ENCODE assay signal across 1 cellular context in genomic region chr2:230982126-230982525, GRCh38.
TF ChIP-seq lines count a peak whose summit lies in the region.

No MANE protein-coding gene starts in this region.

TF ChIP-seq in H1, 55 proteins besides CTCF, POLR2A, EP300 and RAD21:
- no peak for TF ChIP-seq SUZ12 (IDR thresholded peaks at IDR 0.05; ENCODE audit: low read length)
- no peak for TF ChIP-seq FOSL1 (IDR thresholded peaks at IDR 0.05; ENCODE audit: insufficient read depth, low read depth, low read length)
- TF ChIP-seq CHD1 (IDR thresholded peaks at IDR 0.05; ENCODE audit: low read depth, low read length): no peak
- no peak for TF ChIP-seq TCF12 (IDR thresholded peaks at IDR 0.05; ENCODE audit: low read depth, low read length)
- TF ChIP-seq ZNF274 (IDR thresholded peaks at IDR 0.05; ENCODE audit: borderline replicate concordance, extremely low read depth, low read length): no peak
- TF ChIP-seq GABPA (IDR thresholded peaks at IDR 0.05; ENCODE audit: borderline replicate concordance, insufficient read depth, low read length): no peak
- TF ChIP-seq KDM1A (IDR thresholded peaks at IDR 0.05; ENCODE audit: borderline replicate concordance, low read length): no peak
- no peak for TF ChIP-seq POLR2AphosphoS5 (IDR thresholded peaks at IDR 0.05; ENCODE audit: low read depth, low read length)
- no peak for TF ChIP-seq HDAC2 (IDR thresholded peaks at IDR 0.05; ENCODE audit: borderline replicate concordance in 1 of 2, low read depth in 2 of 2, low read length in 2 of 2)
- TF ChIP-seq, protein P1, sequence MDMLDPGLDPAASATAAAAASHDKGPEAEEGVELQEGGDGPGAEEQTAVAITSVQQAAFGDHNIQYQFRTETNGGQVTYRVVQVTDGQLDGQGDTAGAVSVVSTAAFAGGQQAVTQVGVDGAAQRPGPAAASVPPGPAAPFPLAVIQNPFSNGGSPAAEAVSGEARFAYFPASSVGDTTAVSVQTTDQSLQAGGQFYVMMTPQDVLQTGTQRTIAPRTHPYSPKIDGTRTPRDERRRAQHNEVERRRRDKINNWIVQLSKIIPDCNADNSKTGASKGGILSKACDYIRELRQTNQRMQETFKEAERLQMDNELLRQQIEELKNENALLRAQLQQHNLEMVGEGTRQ (IDR thresholded peaks at IDR 0.05; ENCODE audit: low read length): no peak
- TF ChIP-seq KDM4A (IDR thresholded peaks at IDR 0.05; ENCODE audit: low read depth, low read length, severe bottlenecking): no peak
- TF ChIP-seq TAF1 (IDR thresholded peaks at IDR 0.05; ENCODE audit: low read depth, low read length): no peak
TF ChIP-seq in H1: peak in this region for 0.
